8 cellular contexts compared by ENCODE assay signal in the genomic region with DNA sequence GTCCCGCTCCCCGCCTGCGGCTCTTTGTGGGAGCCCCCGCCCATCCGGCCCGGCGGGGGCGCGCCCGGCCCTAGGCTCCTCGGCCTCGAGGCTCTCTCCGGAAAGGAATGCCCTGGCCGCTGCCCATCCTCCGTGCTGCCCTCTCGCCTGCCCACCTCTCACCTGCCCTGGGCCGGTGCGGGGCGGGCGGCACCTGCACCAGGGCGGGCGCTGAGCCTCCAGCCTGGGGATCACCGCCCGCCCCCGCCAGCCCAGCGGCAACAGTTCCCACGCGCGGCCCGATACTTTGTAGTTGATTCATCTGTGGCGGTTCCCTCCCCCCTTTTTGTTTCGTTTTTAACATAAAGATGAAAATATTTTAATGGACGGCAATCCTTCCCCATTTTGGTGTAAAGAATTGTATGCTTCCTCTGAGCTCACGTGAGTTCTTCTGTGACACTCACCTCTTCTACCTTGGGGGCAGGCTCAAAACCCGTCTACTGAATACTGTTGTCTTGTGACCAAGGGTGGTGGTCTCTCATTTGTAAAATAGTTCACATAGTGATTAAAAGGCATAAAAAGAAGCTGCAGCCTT. TPM values are rescaled to one million over a fixed set of nuclear protein-coding genes. Genes with fewer than 3 reads are reported as not detected.
DNase-seq lines count a peak whose midpoint lies in the region; ATAC-seq, FAIRE-seq and TF ChIP-seq lines count a peak whose summit lies in the region.

No MANE protein-coding gene starts in this region.

- WGBS in SK-N-SH (ENCODE audit: low lambda C conversion rate): 2% methylated on average over 25 of the region's 35 CpGs

- H3K9ac ChIP-seq in SK-N-SH (peak overlapping the region; percentile 74), adipocyte (ENCODE audit: low read length) (peak overlapping the region; percentile 90), iPS-20b (ENCODE audit: low read depth, low read length) (peak overlapping the region; percentile 64; the same call in 1 of the 2 replicates)

- peaks cover 5 to 51% of the 10 kb centered on the region in 2 experiments; a peak in 2 of 4 replicates for H3K4me1 ChIP-seq in SK-N-SH (ENCODE audit: control insufficient read depth in 1 of 2, insufficient read depth in 2 of 2, low read depth in 1 of 2, low read length in 1 of 2)
- H3K4me1 ChIP-seq in adipocyte (ENCODE audit: control insufficient read depth, insufficient read depth, low read length): peaks cover 51% of the 10 kb centered on the region
- H3K4me1 ChIP-seq in iPS-20b (ENCODE audit: insufficient read depth, low read length): peaks cover 3% of the 10 kb centered on the region; the same call in 1 of the 2 replicates

- H3K4me3 ChIP-seq in SK-N-SH (ENCODE audit: low read depth in 2 of 2, low read length in 1 of 2) (peak overlapping the region; percentile 69 to 85), adipocyte (ENCODE audit: low read length) (peak overlapping the region; percentile 96), iPS-20b (ENCODE audit: low read length) (peak overlapping the region; percentile 90)

- peaks cover 47% of the 10 kb centered on the region for H4K20me1 ChIP-seq in SK-N-SH (ENCODE audit: insufficient read depth)

- TF ChIP-seq RAD21 in SK-N-SH (IDR thresholded peaks at IDR 0.05; ENCODE audit: low read length): no peak; the same call in 1 of the 2 replicates

- peak overlapping the region; percentile 80 for H3K4me2 ChIP-seq in SK-N-SH

- H2AFZ ChIP-seq in SK-N-SH (ENCODE audit: low read depth): peak overlapping the region; percentile 87

- no peak for TF ChIP-seq EP300 in SK-N-SH (IDR thresholded peaks at IDR 0.05; ENCODE audit: borderline replicate concordance in 1 of 2, low read depth in 1 of 2, low read length in 1 of 2)

- CTCF ChIA-PET in SK-N-SH (lab: Yijun Ruan, JAX): interaction anchor here (1.0 to 1.2 kb wide), 4 partner anchors 24 to 122 kb away, joined by 3 to 4 read pairs (median 4); no protein-coding TSS in a partner anchor

- POLR2A ChIA-PET in SK-N-SH (lab: Yijun Ruan, JAX): interaction anchor here (0.7 to 1.0 kb wide), 3 partner anchors 19 to 120 kb away, joined by 3 read pairs; no protein-coding TSS in a partner anchor

- H3K9me3 ChIP-seq in SK-N-SH (no peaks in the 10 kb centered on the region), adipocyte (ENCODE audit: control insufficient read depth, low read length) (no peaks in the 10 kb centered on the region), iPS-20b (ENCODE audit: insufficient read depth, low read depth, low read length) (no peaks in the 10 kb centered on the region)

- H3K79me2 ChIP-seq in SK-N-SH (ENCODE audit: insufficient read depth): peaks cover 52% of the 10 kb centered on the region

- H3K36me3 ChIP-seq in SK-N-SH (replicated peaks in 1 of 2; ENCODE audit: control insufficient read depth in 1 of 2, insufficient read depth in 2 of 2, low read length in 1 of 2) (no peaks in the 10 kb centered on the region), adipocyte (ENCODE audit: control insufficient read depth, insufficient read depth, low read length, severe bottlenecking) (no peaks in the 10 kb centered on the region), iPS-20b (ENCODE audit: insufficient read depth, low read depth, low read length) (no peaks in the 10 kb centered on the region)

- H3K27ac ChIP-seq in SK-N-SH (ENCODE audit: low read depth in 2 of 2, low read length in 1 of 2) (peak overlapping the region; percentile 71 to 90; a peak in 2 of 4 replicates), iPS-20b (ENCODE audit: low read length) (no peak overlapping the region)

- H3K9me2 ChIP-seq in SK-N-SH: no peaks in the 10 kb centered on the region

- no peak for ATAC-seq in HG03342 (IDR thresholded peaks at IDR 0.05; ENCODE audit: unreplicated experiment)

- no peaks in the 10 kb centered on the region for H3K27me3 ChIP-seq in SK-N-SH (ENCODE audit: insufficient read depth)
- no peaks in the 10 kb centered on the region for H3K27me3 ChIP-seq in adipocyte (replicated peaks; ENCODE audit: control insufficient read depth, insufficient read depth, low read length)
- H3K27me3 ChIP-seq in iPS-20b (ENCODE audit: insufficient read depth, low read length): peaks cover 20% of the 10 kb centered on the region

- no peak for FAIRE-seq in D721Med (lab: Jason Lieb, UNC)

- DNase-seq in NCI-H2196 (lab: John Stamatoyannopoulos, UW; ENCODE audit: unreplicated experiment) (peak; percentile 44), NCI-H2196 treated with DMSO at 0.1 percent for 48 hours (lab: John Stamatoyannopoulos, UW; ENCODE audit: unreplicated experiment) (no peak), SK-N-SH (peak; percentile 72), adipocyte (ENCODE audit: low read depth) (peak; percentile 79), D721Med (ENCODE audit: insufficient read length, low spot score) (no peak)
- DNase-seq in stimulated activated CD4-positive, alpha-beta T cell treated with anti-CD3 and anti-CD28 coated beads, Interleukin-2, amount 100 ng/mL, for 4 hours (ENCODE audit: low read depth): peak; percentile 81

- no peak for TF ChIP-seq CTCF in SK-N-SH (IDR thresholded peaks at IDR 0.05)
- TF ChIP-seq CTCF in D721Med (IDR thresholded peaks at IDR 0.05; ENCODE audit: insufficient read depth, missing control alignments): no peak

- peaks cover 5% of the 10 kb centered on the region for H3F3A ChIP-seq in SK-N-SH (replicated peaks; ENCODE audit: insufficient read depth)

TF ChIP-seq in SK-N-SH, 30 proteins besides CTCF, POLR2A, EP300 and RAD21:
- no peak for TF ChIP-seq FOSL2 (IDR thresholded peaks at IDR 0.05; ENCODE audit: borderline replicate concordance, low read depth)
- no peak for TF ChIP-seq JUND (IDR thresholded peaks at IDR 0.05)
- TF ChIP-seq MXI1 (IDR thresholded peaks at IDR 0.05; ENCODE audit: low read depth, low read length): no peak
- TF ChIP-seq, protein P1, sequence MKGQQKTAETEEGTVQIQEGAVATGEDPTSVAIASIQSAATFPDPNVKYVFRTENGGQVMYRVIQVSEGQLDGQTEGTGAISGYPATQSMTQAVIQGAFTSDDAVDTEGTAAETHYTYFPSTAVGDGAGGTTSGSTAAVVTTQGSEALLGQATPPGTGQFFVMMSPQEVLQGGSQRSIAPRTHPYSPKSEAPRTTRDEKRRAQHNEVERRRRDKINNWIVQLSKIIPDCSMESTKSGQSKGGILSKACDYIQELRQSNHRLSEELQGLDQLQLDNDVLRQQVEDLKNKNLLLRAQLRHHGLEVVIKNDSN (IDR thresholded peaks at IDR 0.05; ENCODE audit: borderline replicate concordance, low read depth): no peak
- TF ChIP-seq GATA2 (CRISPR knock-in tag; IDR thresholded peaks at IDR 0.05): no peak
- TF ChIP-seq, protein P2, sequence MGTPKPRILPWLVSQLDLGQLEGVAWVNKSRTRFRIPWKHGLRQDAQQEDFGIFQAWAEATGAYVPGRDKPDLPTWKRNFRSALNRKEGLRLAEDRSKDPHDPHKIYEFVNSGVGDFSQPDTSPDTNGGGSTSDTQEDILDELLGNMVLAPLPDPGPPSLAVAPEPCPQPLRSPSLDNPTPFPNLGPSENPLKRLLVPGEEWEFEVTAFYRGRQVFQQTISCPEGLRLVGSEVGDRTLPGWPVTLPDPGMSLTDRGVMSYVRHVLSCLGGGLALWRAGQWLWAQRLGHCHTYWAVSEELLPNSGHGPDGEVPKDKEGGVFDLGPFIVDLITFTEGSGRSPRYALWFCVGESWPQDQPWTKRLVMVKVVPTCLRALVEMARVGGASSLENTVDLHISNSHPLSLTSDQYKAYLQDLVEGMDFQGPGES (IDR thresholded peaks at IDR 0.05; ENCODE audit: low read depth, low read length): no peak

RNA-seq across cellular contexts. Expression of a gene that starts 1.9 kb away (rescaled TPM):
- 7.1 and 8.6 TPM in 2 replicates for polyA plus RNA-seq in SK-N-SH (2012; rRNA removed)
- polyA plus RNA-seq in SK-N-SH (2012; cell fraction: cytosol; rRNA removed): 9.4 and 11.1 TPM in 2 replicates
- 7.4 and 9.3 TPM in 2 replicates for polyA plus RNA-seq in SK-N-SH (2012; cell fraction: nucleus; rRNA removed)

Comparison
In these comparisons a context has a peak if more than half of its experiments do, and no peak if none do; other contexts are left out.
1. DNase-seq: peak in NCI-H2196 (single experiment), SK-N-SH (single experiment), adipocyte (single experiment) and stimulated activated CD4-positive, alpha-beta T cell treated with anti-CD3 and anti-CD28 coated beads, Interleukin-2, amount 100 ng/mL, for 4 hours (single experiment); none in NCI-H2196 treated with DMSO at 0.1 percent for 48 hours (single experiment) and D721Med (single experiment).
2. Peak in every context shown above with its lines, with median percentiles within 50 percentile points of each other: H3K4me3 ChIP-seq and H3K9ac ChIP-seq.